In genomic region chr22:44994399-44995281, GRCh38 we compare ENCODE assay signal across 21 cellular contexts. TPM values are rescaled to one million over a fixed set of nuclear protein-coding genes. Genes with fewer than 3 reads are reported as not detected.
DNase-seq lines count a peak whose midpoint lies in the region; ATAC-seq and TF ChIP-seq lines count a peak whose summit lies in the region.
"Had no signal": no experiment of that assay in that cellular context is flagged by ENCODE, and none has a peak within 500 bp of the region (broad histone marks: within the 10 kb centered on the region; RNA-seq: fewer than 3 reads in every experiment).

No MANE protein-coding gene starts in this region.

- H2AK5ac ChIP-seq in H9 (ENCODE audit: insufficient read length, low read length) = no peak overlapping the region

- no peak overlapping the region for H3K18ac ChIP-seq in H9 (ENCODE audit: insufficient read length, low read depth, low read length)

- H3K36me3 Mint-ChIP-seq in H9 (ENCODE audit: insufficient read depth in 1 of 3, low read depth in 3 of 3) (peaks cover 16 to 67% (median 53%) of the 10 kb centered on the region in 3 experiments), endodermal cell (ENCODE audit: low read depth) (peaks cover 26% of the 10 kb centered on the region)
- H3K36me3 Mint-ChIP-seq: naive thymus-derived CD4-positive, alpha-beta T cell had no signal

- H2BK120ac ChIP-seq in H9 (ENCODE audit: low read depth, low read length, poor library complexity, severe bottlenecking) = no peak overlapping the region

- no peaks in the 10 kb centered on the region for H3K23me2 ChIP-seq in H9 (ENCODE audit: insufficient read length, low read depth, low read length, poor library complexity, severe bottlenecking)

- H3K4me3 ChIP-seq in endodermal cell (ENCODE audit: low read length) = no peak overlapping the region
- H3K4me3 ChIP-seq: body of pancreas, coronary artery, ovary, right lobe of liver had no signal

- H2BK20ac ChIP-seq in H9 (ENCODE audit: low read depth, low read length, poor library complexity, severe bottlenecking) = no peak overlapping the region

- no peak overlapping the region for H2BK15ac ChIP-seq in H9 (ENCODE audit: low read depth, low read length)

- peaks cover 6% of the 10 kb centered on the region for H4K20me1 ChIP-seq in H9 (ENCODE audit: control insufficient read depth, insufficient read depth, insufficient read length)

- H4K8ac ChIP-seq in H9 (replicated peaks; ENCODE audit: insufficient read length, low read depth, low read length) = no peak overlapping the region

- peaks cover 73% of the 10 kb centered on the region; the same call in 1 of the 2 replicates for H3K79me2 ChIP-seq in H9 (ENCODE audit: insufficient read depth, low read length)

- H3K4ac ChIP-seq in H9 (ENCODE audit: low read depth, low read length) = no peak overlapping the region

- peaks cover 9% of the 10 kb centered on the region for H3K79me1 ChIP-seq in H9 (ENCODE audit: insufficient read depth, low read depth, low read length, poor library complexity, severe bottlenecking)

- no peak overlapping the region for H3K4me2 ChIP-seq in H9 (ENCODE audit: insufficient read depth, insufficient read length, low read length)

- DNase-seq in DMS153 (lab: John Stamatoyannopoulos, UW) = peak; percentile 85
- DNase-seq in H9 = no peak
- DNase-seq in NCI-H345 treated with DMSO at 0.1 percent for 48 hours (lab: John Stamatoyannopoulos, UW; ENCODE audit: unreplicated experiment) = peak; percentile 19
- no peak for DNase-seq in endodermal cell
- DNase-seq in central memory CD4-positive, alpha-beta T cell = no peak
- no peak for DNase-seq in foreskin keratinocyte
- no peak for DNase-seq in GF-D8 (lab: John Stamatoyannopoulos, UW)
- DNase-seq: activated CD4-positive, alpha-beta T cell treated with anti-CD3 and anti-CD28 coated beads, Interleukin-2, amount 50 U/mL, for 1 hour; activated effector memory CD4-positive, alpha-beta T cell treated with anti-CD3 and anti-CD28 coated beads, Interleukin-2, amount 50 U/mL, for 16 hours; activated naive CD8-positive, alpha-beta T cell treated with anti-CD3 and anti-CD28 coated beads, Interleukin-2, amount 50 U/mL, for 24 hours; body of pancreas; KG1; naive thymus-derived CD4-positive, alpha-beta T cell; NCI-H1092; NCI-H446 treated with DMSO at 0.1 percent for 48 hours; ovary; right lobe of liver; Right ventricle myocardium superior had no signal

- WGBS in H9 (ENCODE audit: extremely low coverage, insufficient read length, low lambda C conversion rate) = no CpG with 5 or more reads among the region's 20 CpGs
- WGBS in endodermal cell (ENCODE audit: insufficient coverage in 1 of 2, insufficient read length in 1 of 2), 2 experiments = 90 to 97% methylated on average over 14 to 20 of the region's 20 CpGs

- no peaks in the 10 kb centered on the region; a peak in 1 of 5 replicates for H3K9me3 Mint-ChIP-seq in H9
- no peaks in the 10 kb centered on the region for H3K9me3 Mint-ChIP-seq in endodermal cell
- H3K9me3 Mint-ChIP-seq: activated naive CD8-positive, alpha-beta T cell treated with anti-CD3 and anti-CD28 coated beads, Interleukin-2, amount 50 U/mL, for 24 hours; naive thymus-derived CD4-positive, alpha-beta T cell had no signal

- H4K5ac ChIP-seq in H9 (ENCODE audit: insufficient read length, low read depth, low read length) = no peak overlapping the region

- H3K4me1 ChIP-seq in H9 (ENCODE audit: insufficient read depth, low read length) = peaks cover 4% of the 10 kb centered on the region; the same call in 1 of the 2 replicates
- peaks cover 16% of the 10 kb centered on the region for H3K4me1 ChIP-seq in endodermal cell (ENCODE audit: control insufficient read depth, insufficient read depth, low read length)
- H3K4me1 ChIP-seq in foreskin keratinocyte = no peaks in the 10 kb centered on the region
- H3K4me1 ChIP-seq: body of pancreas, right lobe of liver had no signal

- ATAC-seq in foreskin keratinocyte (no peak), HG02588 (IDR thresholded peaks at IDR 0.05; ENCODE audit: unreplicated experiment) (no peak)
- ATAC-seq: activated naive CD8-positive, alpha-beta T cell treated with anti-CD3 and anti-CD28 coated beads, Interleukin-2, amount 50 U/mL, for 24 hours; body of pancreas; naive thymus-derived CD4-positive, alpha-beta T cell; right lobe of liver had no signal

- no peak overlapping the region for H2BK12ac ChIP-seq in H9 (ENCODE audit: insufficient read length, low read depth, low read length)

- no peak overlapping the region for H2BK5ac ChIP-seq in H9 (ENCODE audit: insufficient read length, low read length)

- no peak for TF ChIP-seq CTCF in H9 (conservative IDR thresholded peaks at IDR 0.05)
- TF ChIP-seq CTCF in endodermal cell (conservative IDR thresholded peaks at IDR 0.05) = no peak
- TF ChIP-seq CTCF in foreskin keratinocyte (conservative IDR thresholded peaks at IDR 0.05) = no peak

- no peaks in the 10 kb centered on the region for H3K9me3 ChIP-seq in H9 (ENCODE audit: control insufficient read depth, low read depth, low read length)
- H3K9me3 ChIP-seq in endodermal cell (ENCODE audit: control insufficient read depth, low read length) = no peaks in the 10 kb centered on the region
- H3K9me3 ChIP-seq: body of pancreas, ovary, right lobe of liver had no signal

- no peak overlapping the region for H3K23ac ChIP-seq in H9 (ENCODE audit: insufficient read length, low read depth, low read length)

- H3K14ac ChIP-seq in H9 (ENCODE audit: insufficient read depth, low read length) = no peak overlapping the region; the same call in 1 of the 2 replicates

- H3K27ac Mint-ChIP-seq in H9 (peak overlapping the region; percentile 59 to 70 (median 67); a peak in 4 of 7 replicates), endodermal cell (peak overlapping the region; percentile 19)
- H3K27ac Mint-ChIP-seq: activated naive CD8-positive, alpha-beta T cell treated with anti-CD3 and anti-CD28 coated beads, Interleukin-2, amount 50 U/mL, for 24 hours; naive thymus-derived CD4-positive, alpha-beta T cell had no signal

- no peaks in the 10 kb centered on the region for H3K27me3 Mint-ChIP-seq in H9 (ENCODE audit: low read depth)
- H3K27me3 Mint-ChIP-seq in endodermal cell (ENCODE audit: insufficient read depth) = no peaks in the 10 kb centered on the region

- H3T11ph ChIP-seq in H9 (ENCODE audit: low read length) = no peak overlapping the region

- H3K27me3 ChIP-seq in H9 (ENCODE audit: insufficient read depth, low read length) (no peaks in the 10 kb centered on the region), endodermal cell (ENCODE audit: control insufficient read depth, insufficient read depth, low read length, poor library complexity, severe bottlenecking) (no peaks in the 10 kb centered on the region), foreskin keratinocyte (peaks cover 12% of the 10 kb centered on the region)
- H3K27me3 ChIP-seq: body of pancreas, ovary, right lobe of liver had no signal

- no peak overlapping the region for H2AFZ ChIP-seq in H9 (ENCODE audit: low read length)

- H3K56ac ChIP-seq in H9 (ENCODE audit: insufficient read length, low read depth, low read length) = no peak overlapping the region

- no peak overlapping the region for H3K4me3 Mint-ChIP-seq in H9
- no peak overlapping the region for H3K4me3 Mint-ChIP-seq in endodermal cell
- H3K4me3 Mint-ChIP-seq: activated naive CD8-positive, alpha-beta T cell treated with anti-CD3 and anti-CD28 coated beads, Interleukin-2, amount 50 U/mL, for 24 hours; naive thymus-derived CD4-positive, alpha-beta T cell had no signal

- peaks cover 42% of the 10 kb centered on the region for H3K36me3 ChIP-seq in endodermal cell (ENCODE audit: control insufficient read depth, insufficient read depth, low read length)
- H3K36me3 ChIP-seq: ovary, right lobe of liver had no signal

- H4K91ac ChIP-seq in H9 (ENCODE audit: insufficient read length, low read depth, low read length) = no peak overlapping the region

- H3K4me1 Mint-ChIP-seq in H9 (peaks cover 37 to 48% of the 10 kb centered on the region in 2 experiments), endodermal cell (peaks cover 29% of the 10 kb centered on the region)
- H3K4me1 Mint-ChIP-seq: activated naive CD8-positive, alpha-beta T cell treated with anti-CD3 and anti-CD28 coated beads, Interleukin-2, amount 50 U/mL, for 24 hours had no signal

- no peak overlapping the region for H3K27ac ChIP-seq in H9 (ENCODE audit: insufficient read length, low read depth, low read length)
- H3K27ac ChIP-seq in endodermal cell (ENCODE audit: low read depth, low read length) = no peak overlapping the region
- no peak overlapping the region for H3K27ac ChIP-seq in foreskin keratinocyte
- H3K27ac ChIP-seq: body of pancreas, coronary artery, ovary, right lobe of liver had no signal

- H3K9ac ChIP-seq in H9 (ENCODE audit: extremely low read depth, insufficient read length, low read length) (no peak overlapping the region), endodermal cell (ENCODE audit: extremely low read depth, low read length, poor library complexity, severe bottlenecking) (no peak overlapping the region)

RNA-seq across cellular contexts. Expression of gene PHF21B, which starts 15.2 kb away (rescaled TPM):
- total RNA-seq in H9 (2021) = 54.3 and 60.3 TPM in 2 replicates
- total RNA-seq in endodermal cell = 10 to 100 TPM; 57.5 to 69.2 TPM
- polyA plus RNA-seq in endodermal cell (2013, experiment 1 of 2) = 45.2 TPM
- 35.4 TPM for polyA plus RNA-seq in endodermal cell (2013, experiment 2 of 2)
- total RNA-seq in foreskin keratinocyte = 0.14 and 0.27 TPM in 2 replicates
- polyA plus RNA-seq in foreskin keratinocyte = 0.10 and 0.12 TPM in 2 replicates
- total RNA-seq: naive thymus-derived CD4-positive, alpha-beta T cell; right lobe of liver had no signal
- polyA plus RNA-seq: fibroblast of lung; naive thymus-derived CD4-positive, alpha-beta T cell had no signal

Comparison
In these comparisons a context has a peak if more than half of its experiments do, and no peak if none do; other contexts are left out.
1. DNase-seq: peak in DMS153 (single experiment) and NCI-H345 treated with DMSO at 0.1 percent for 48 hours (single experiment); none in H9 (single experiment), endodermal cell (single experiment), central memory CD4-positive, alpha-beta T cell (single experiment), foreskin keratinocyte (0 of 2) and GF-D8 (single experiment).
2. RNA of gene PHF21B, which starts 15.2 kb away (total RNA-seq): 57.5 to 69.2 TPM in endodermal cell and 54.3 to 60.3 TPM in H9; 0.14 to 0.27 TPM in foreskin keratinocyte; every median in the first group is over 10 times any median in the second.